Comparison of ENCODE assay signal across 15 cellular contexts in genomic region chr11:31702966-31703365, GRCh38.
A peak's percentile ranks its signal among the peaks of the same experiment; 100 is the strongest.
DNase-seq lines count a peak whose midpoint lies in the region; ATAC-seq, FAIRE-seq and TF ChIP-seq lines count a peak whose summit lies in the region.
"Had no signal": no experiment of that assay in that cellular context is flagged by ENCODE, and none has a peak within 500 bp of the region (broad histone marks: within the 10 kb centered on the region; RNA-seq: fewer than 3 reads in every experiment).

No MANE protein-coding gene starts in this region.

- H3K9me3 ChIP-seq in uterus, result no peaks in the 10 kb centered on the region
- H3K9me3 ChIP-seq: BLaER1 treated with 17β-estradiol and CSF1 and Interleukin-3, amounts not matched to agents 10 nM and 100 nM; colonic mucosa had no signal

- peak; percentile 90 for FAIRE-seq in H54 (lab: Jason Lieb, UNC)

- no peak for TF ChIP-seq CTCF in AG10803 (conservative IDR thresholded peaks at IDR 0.05; ENCODE audit: low read length)
- no peak for TF ChIP-seq CTCF in fibroblast of pulmonary artery (IDR thresholded peaks at IDR 0.05; ENCODE audit: low read length, missing control alignments)
- no peak for TF ChIP-seq CTCF in uterus (IDR thresholded peaks at IDR 0.05)

- H3K27me3 ChIP-seq in uterus, result no peaks in the 10 kb centered on the region
- H3K27me3 ChIP-seq: BLaER1 treated with 17β-estradiol and CSF1 and Interleukin-3, amounts not matched to agents 10 nM and 100 nM; colonic mucosa had no signal

- no peak for ATAC-seq in GM18867 (IDR thresholded peaks at IDR 0.05; ENCODE audit: unreplicated experiment)
- ATAC-seq in sciatic nerve, result no peak
- ATAC-seq: stimulated activated memory B cell treated with anti-CD40 and anti-IgM and Interleukin-4, amounts not matched to agents 10 μg/mL and 1 μg/mL and 100 μg/mL, for 72 hours had no signal

- no peak overlapping the region for H3K27ac ChIP-seq in uterus
- H3K27ac ChIP-seq: BLaER1 treated with 17β-estradiol and CSF1 and Interleukin-3, amounts not matched to agents 10 nM and 100 nM; colonic mucosa had no signal

- intact Hi-C loops in uterus (cut with DNase I; ENCODE audit: low total_unique reads) (no loop called here), sciatic nerve (cut with DNase I) (no loop called here)

- H3K4me1 ChIP-seq in uterus, result no peaks in the 10 kb centered on the region
- H3K4me1 ChIP-seq: BLaER1 treated with 17β-estradiol and CSF1 and Interleukin-3, amounts not matched to agents 10 nM and 100 nM; colonic mucosa had no signal

- DNase-seq in AG10803 (ENCODE audit: low read depth) (peak; percentile 19), H54 (ENCODE audit: insufficient read length, low spot score) (peak; percentile 14), NCI-H510A treated with DMSO at 0.1 percent for 48 hours (lab: John Stamatoyannopoulos, UW) (peak; percentile 28), fibroblast of pulmonary artery (ENCODE audit: low read depth) (peak; percentile 6), midbrain (lab: John Stamatoyannopoulos, UW) (no peak), uterus (no peak), sciatic nerve (ENCODE audit: low spot score) (no peak)
- DNase-seq: colonic mucosa; KBM-7; NCI-H524 treated with DMSO at 0.1 percent for 48 hours; posterior cingulate gyrus; stimulated activated CD4-positive, alpha-beta T cell treated with anti-CD3 and anti-CD28 coated beads, Interleukin-2, amount 100 ng/mL, for 24 hours had no signal

- no peak for TF ChIP-seq POLR2A in H54 (IDR thresholded peaks at IDR 0.05; ENCODE audit: low read depth, low read length)
- no peak for TF ChIP-seq POLR2A in uterus (IDR thresholded peaks at IDR 0.05)

- H3K36me3 ChIP-seq in uterus, result no peaks in the 10 kb centered on the region
- H3K36me3 ChIP-seq: BLaER1 treated with 17β-estradiol and CSF1 and Interleukin-3, amounts not matched to agents 10 nM and 100 nM; colonic mucosa had no signal

- H3K4me3 ChIP-seq in AG10803 (ENCODE audit: low read length) (no peak overlapping the region), fibroblast of pulmonary artery (replicated peaks; ENCODE audit: low read depth, low read length) (no peak overlapping the region), uterus (no peak overlapping the region)
- H3K4me3 ChIP-seq: BLaER1 treated with 17β-estradiol and CSF1 and Interleukin-3, amounts not matched to agents 10 nM and 100 nM; colonic mucosa had no signal

Comparison
In these comparisons a context has a peak if more than half of its experiments do, and no peak if none do; other contexts are left out.
1. DNase-seq: peak in AG10803 (single experiment), H54 (single experiment), NCI-H510A treated with DMSO at 0.1 percent for 48 hours (single experiment) and fibroblast of pulmonary artery (single experiment); none in midbrain (single experiment), uterus (0 of 2) and sciatic nerve (single experiment).